In the genomic region with DNA sequence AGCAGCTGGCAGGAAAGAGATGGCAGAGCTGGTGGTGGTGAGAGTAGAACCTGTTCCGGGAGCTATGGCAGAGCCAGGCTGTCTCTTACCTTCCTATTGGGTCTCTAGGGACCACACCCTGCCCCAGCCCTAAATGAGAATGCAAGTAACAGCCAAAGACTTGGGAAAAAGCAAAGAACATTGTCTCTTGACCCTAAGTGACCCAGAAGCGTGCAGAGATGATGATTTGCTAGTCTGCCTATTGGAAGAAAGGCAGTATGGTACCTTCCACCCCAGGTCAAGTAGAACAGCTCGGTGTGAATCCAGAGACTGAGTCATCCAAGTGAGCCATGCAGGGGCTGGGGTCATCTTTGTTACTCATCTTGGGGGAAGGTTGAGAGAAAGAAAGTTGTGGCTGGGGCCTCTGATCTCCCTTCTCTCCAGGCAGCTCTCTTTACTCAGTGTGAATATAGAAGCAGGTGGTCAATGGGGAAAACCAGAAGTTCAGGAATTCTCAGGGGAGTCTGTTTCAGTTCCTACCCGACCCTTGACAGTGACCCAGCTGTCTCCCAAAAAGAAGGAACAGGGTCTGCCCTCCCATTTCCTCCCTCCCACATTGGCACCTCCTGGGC, we compare ENCODE assay signal across 8 cellular contexts. TPM values are rescaled to one million over a fixed set of nuclear protein-coding genes. Genes with fewer than 3 reads are reported as not detected.
DNase-seq lines count a peak whose midpoint lies in the region; ATAC-seq and TF ChIP-seq lines count a peak whose summit lies in the region.

No MANE protein-coding gene starts in this region.

- H3K4me1 Mint-ChIP-seq in activated T-cell treated with anti-CD3 and anti-CD28 coated beads, Interleukin-2, amount 50 U/mL, for 24 hours (ENCODE audit: low read depth) = peaks cover 44% of the 10 kb centered on the region

- H3K27ac Mint-ChIP-seq in activated T-cell treated with anti-CD3 and anti-CD28 coated beads, Interleukin-2, amount 50 U/mL, for 24 hours = peak overlapping the region; percentile 97

- H3K36me3 ChIP-seq in WERI-Rb-1 = peaks cover 11% of the 10 kb centered on the region; the same call in 1 of the 2 replicates
- H3K36me3 ChIP-seq in skeletal muscle tissue (ENCODE audit: control insufficient read depth in 3 of 3, insufficient read depth in 3 of 3, low read length in 3 of 3) = peaks cover 0 to 5% (median 2%) of the 10 kb centered on the region in 3 donors

- peak overlapping the region; percentile 91 for H3K4me3 Mint-ChIP-seq in activated T-cell treated with anti-CD3 and anti-CD28 coated beads, Interleukin-2, amount 50 U/mL, for 24 hours

- H3K9ac ChIP-seq in skeletal muscle tissue (ENCODE audit: low read depth in 1 of 3, low read length in 3 of 3) = peak overlapping the region; percentile 86 to 90 (median 89)

- peaks cover 45% of the 10 kb centered on the region for H3K36me3 Mint-ChIP-seq in activated T-cell treated with anti-CD3 and anti-CD28 coated beads, Interleukin-2, amount 50 U/mL, for 24 hours (ENCODE audit: low read depth)

- no peak for TF ChIP-seq CTCF in WERI-Rb-1 (IDR thresholded peaks at IDR 0.05; ENCODE audit: low read depth, low read length)

- H3K9me3 Mint-ChIP-seq in activated T-cell treated with anti-CD3 and anti-CD28 coated beads, Interleukin-2, amount 50 U/mL, for 24 hours = no peaks in the 10 kb centered on the region

- no peak for ATAC-seq in HG03108 (IDR thresholded peaks at IDR 0.05; ENCODE audit: unreplicated experiment)
- no peak for ATAC-seq in HG03342 (IDR thresholded peaks at IDR 0.05; ENCODE audit: unreplicated experiment)

- H3K27me3 Mint-ChIP-seq in activated T-cell treated with anti-CD3 and anti-CD28 coated beads, Interleukin-2, amount 50 U/mL, for 24 hours = no peaks in the 10 kb centered on the region

- H3K27ac ChIP-seq in WERI-Rb-1 (peak overlapping the region; percentile 90), skeletal muscle tissue (ENCODE audit: low read depth, low read length) (peak overlapping the region; percentile 91)

- no peaks in the 10 kb centered on the region for H3K27me3 ChIP-seq in WERI-Rb-1 (ENCODE audit: insufficient read depth, low read depth, severe bottlenecking)
- no peaks in the 10 kb centered on the region for H3K27me3 ChIP-seq in skeletal muscle tissue (ENCODE audit: control insufficient read depth in 3 of 3, insufficient read depth in 3 of 3, low read length in 3 of 3)

- H3K4me1 ChIP-seq in skeletal muscle tissue (ENCODE audit: control insufficient read depth in 3 of 3, insufficient read depth in 3 of 3, low read length in 3 of 3) = peaks cover 78 to 85% (median 80%) of the 10 kb centered on the region in 3 donors

- no peak for DNase-seq in activated T-cell treated with anti-CD3 and anti-CD28 coated beads, Interleukin-2, amount 50 U/mL, for 24 hours
- no peak for DNase-seq in activated T-cell treated with anti-CD3 and anti-CD28 coated beads, Interleukin-2, amount 50 U/mL, for 1 hour
- DNase-seq in WERI-Rb-1 = no peak
- DNase-seq in glomerular visceral epithelial cell (ENCODE audit: extremely low spot score) = peak; percentile 66
- DNase-seq in NCI-H345 treated with DMSO at 0.1 percent for 48 hours (lab: John Stamatoyannopoulos, UW; ENCODE audit: unreplicated experiment) = no peak

- H3K4me3 ChIP-seq in WERI-Rb-1 (ENCODE audit: low read depth, low read length) (peak overlapping the region; percentile 92), skeletal muscle tissue (ENCODE audit: low read length in 3 of 3) (peak overlapping the region; percentile 78 to 84 (median 82))

- no peaks in the 10 kb centered on the region for H3K9me3 ChIP-seq in WERI-Rb-1 (ENCODE audit: severe bottlenecking)
- H3K9me3 ChIP-seq in skeletal muscle tissue (ENCODE audit: control insufficient read depth in 3 of 3, low read length in 3 of 3) = no peaks in the 10 kb centered on the region

RNA-seq across cellular contexts. Expression of a gene that starts 1.7 kb away (rescaled TPM):
- 42.3 TPM for total RNA-seq in skeletal muscle tissue

RNA-seq across cellular contexts. Expression of a gene that starts 2.7 kb away (rescaled TPM):
- total RNA-seq in skeletal muscle tissue = 19.8 TPM

RNA-seq across cellular contexts. Expression of a gene that starts 9.8 kb away (rescaled TPM):
- 123 TPM for total RNA-seq in skeletal muscle tissue

RNA-seq across cellular contexts. Expression of a gene that starts 11.3 kb away (rescaled TPM):
- total RNA-seq in skeletal muscle tissue = 1,640 TPM

RNA-seq across cellular contexts. Expression of a gene that starts 25.4 kb away (rescaled TPM):
- 3.1 TPM for total RNA-seq in skeletal muscle tissue
